ENCODE assay signal across 1 cellular context in genomic region chr3:30354972-30355371, GRCh38.
TF ChIP-seq lines count a peak whose summit lies in the region.

No MANE protein-coding gene starts in this region.

TF ChIP-seq in IMR-90, 13 proteins besides CTCF, POLR2A, EP300 and RAD21 (continued from another document):
- TF ChIP-seq USF2 (IDR thresholded peaks at IDR 0.05; ENCODE audit: low read depth, low read length) (no peak), MXI1 (IDR thresholded peaks at IDR 0.05; ENCODE audit: borderline replicate concordance, low read depth, low read length) (no peak), RCOR1 (IDR thresholded peaks at IDR 0.05; ENCODE audit: insufficient replicate concordance, low read length) (no peak), CHD1 (IDR thresholded peaks at IDR 0.05; ENCODE audit: low read depth, low read length) (no peak), NFE2L2 (IDR thresholded peaks at IDR 0.05; ENCODE audit: low read depth, low read length) (no peak), FOS (IDR thresholded peaks at IDR 0.05; ENCODE audit: low read depth, low read length) (no peak), SMC3 (IDR thresholded peaks at IDR 0.05; ENCODE audit: low read depth, low read length) (no peak)
